ENCODE assay signal across 1 cellular context in genomic region chr17:41651625-41652460, GRCh38.
TF ChIP-seq lines count a peak whose summit lies in the region.

No MANE protein-coding gene starts in this region.

TF ChIP-seq in HepG2, 621 proteins besides CTCF, POLR2A, EP300 and RAD21 (continued from another document and continues in another):
- no peak for TF ChIP-seq MLXIP (CRISPR knock-in tag; IDR thresholded peaks at IDR 0.05; ENCODE audit: borderline replicate concordance)
- peak; percentile 21 for TF ChIP-seq PHB2 (IDR thresholded peaks at IDR 0.05; ENCODE audit: partially characterized antibody)
- no peak for TF ChIP-seq ZNF251 (CRISPR knock-in tag; IDR thresholded peaks at IDR 0.05)
- TF ChIP-seq ZBTB14 (CRISPR knock-in tag; IDR thresholded peaks at IDR 0.05), result no peak
- no peak for TF ChIP-seq SIN3A (IDR thresholded peaks at IDR 0.05; ENCODE audit: borderline replicate concordance, low read depth, low read length)
- TF ChIP-seq ZNF800 (CRISPR knock-in tag; IDR thresholded peaks at IDR 0.05), result no peak
- TF ChIP-seq KLF13 (CRISPR knock-in tag; IDR thresholded peaks at IDR 0.05), result no peak
- no peak for TF ChIP-seq ATF2 (CRISPR knock-in tag; IDR thresholded peaks at IDR 0.05)
- TF ChIP-seq STAG1 (CRISPR knock-in tag; IDR thresholded peaks at IDR 0.05), result no peak
- TF ChIP-seq TFDP1 (CRISPR knock-in tag; IDR thresholded peaks at IDR 0.05; ENCODE audit: borderline replicate concordance), result no peak
- no peak for TF ChIP-seq POLR2AphosphoS2 (IDR thresholded peaks at IDR 0.05; ENCODE audit: low read depth, low read length)
- TF ChIP-seq DZIP1 (CRISPR knock-in tag; IDR thresholded peaks at IDR 0.05), result no peak
- TF ChIP-seq BRF2 (CRISPR knock-in tag; IDR thresholded peaks at IDR 0.05), result no peak
- no peak for TF ChIP-seq ZNF256 (CRISPR knock-in tag; conservative IDR thresholded peaks at IDR 0.05)
- TF ChIP-seq FOXA1 (IDR thresholded peaks at IDR 0.05), result peak; percentile 66
- TF ChIP-seq FOXA1 (CRISPR knock-in tag; IDR thresholded peaks at IDR 0.05), result no peak
- no peak for TF ChIP-seq ZNF431 (CRISPR knock-in tag; IDR thresholded peaks at IDR 0.05; ENCODE audit: borderline replicate concordance, low read depth)
- TF ChIP-seq ZNF577 (CRISPR knock-in tag; IDR thresholded peaks at IDR 0.05; ENCODE audit: borderline replicate concordance, low read depth), result no peak
- TF ChIP-seq ZNF451 (CRISPR knock-in tag; IDR thresholded peaks at IDR 0.05), result no peak
- TF ChIP-seq IRF1 (CRISPR knock-in tag; IDR thresholded peaks at IDR 0.05; ENCODE audit: low read depth), result no peak
- no peak for TF ChIP-seq ZNF407 (CRISPR knock-in tag; IDR thresholded peaks at IDR 0.05; ENCODE audit: not compliant biosample characterization)
- TF ChIP-seq ZNF552 (CRISPR knock-in tag; IDR thresholded peaks at IDR 0.05; ENCODE audit: borderline replicate concordance), result no peak
- peak; percentile 91 for TF ChIP-seq ZNF282 (IDR thresholded peaks at IDR 0.05; ENCODE audit: partially characterized antibody)
- TF ChIP-seq ZNF746 (CRISPR knock-in tag; IDR thresholded peaks at IDR 0.05), result no peak
- peak; percentile 72; the same call in 1 of the 2 replicates for TF ChIP-seq ATM (IDR thresholded peaks at IDR 0.05; ENCODE audit: borderline replicate concordance)
- TF ChIP-seq ZNF230 (CRISPR knock-in tag; IDR thresholded peaks at IDR 0.05), result no peak
- no peak for TF ChIP-seq SETDB1 (CRISPR knock-in tag; IDR thresholded peaks at IDR 0.05; ENCODE audit: borderline replicate concordance)
- TF ChIP-seq ZFY (CRISPR knock-in tag; IDR thresholded peaks at IDR 0.05), result no peak
- no peak for TF ChIP-seq ATRX (CRISPR knock-in tag; IDR thresholded peaks at IDR 0.05; ENCODE audit: borderline replicate concordance)
